11 cellular contexts compared by ENCODE assay signal in genomic region chr11:19398772-19399542, GRCh38.
DNase-seq lines count a peak whose midpoint lies in the region; ATAC-seq and TF ChIP-seq lines count a peak whose summit lies in the region.
"Had no signal": no experiment of that assay in that cellular context is flagged by ENCODE, and none has a peak within 500 bp of the region (broad histone marks: within the 10 kb centered on the region; RNA-seq: fewer than 3 reads in every experiment).

No MANE protein-coding gene starts in this region.

- H3K27me3 ChIP-seq in HAP-1 (ENCODE audit: low read depth) (peaks cover 11% of the 10 kb centered on the region; the same call in 1 of the 2 replicates), adrenal gland (no peaks in the 10 kb centered on the region), thyroid gland (no peaks in the 10 kb centered on the region), BE2C (no peaks in the 10 kb centered on the region)
- H3K27me3 ChIP-seq: tibial nerve had no signal

- H3K36me3 ChIP-seq in HAP-1 (replicated peaks): no peaks in the 10 kb centered on the region
- H3K36me3 ChIP-seq in adrenal gland (replicated peaks in 1 of 2): no peaks in the 10 kb centered on the region
- H3K36me3 ChIP-seq in thyroid gland: no peaks in the 10 kb centered on the region
- H3K36me3 ChIP-seq in BE2C: no peaks in the 10 kb centered on the region
- H3K36me3 ChIP-seq: neutrophil, tibial nerve had no signal

- in situ Hi-C loops in HAP-1 (cut with MboI; ENCODE audit: low sequenced_read_pairs): no loop called here

- H3K9me3 ChIP-seq in HAP-1 (no peaks in the 10 kb centered on the region), adrenal gland (replicated peaks in 1 of 3) (no peaks in the 10 kb centered on the region), thyroid gland (no peaks in the 10 kb centered on the region), BE2C (no peaks in the 10 kb centered on the region)
- H3K9me3 ChIP-seq: neutrophil, tibial nerve had no signal

- no peak for TF ChIP-seq POLR2A in adrenal gland (IDR thresholded peaks at IDR 0.05)
- TF ChIP-seq POLR2A in thyroid gland (IDR thresholded peaks at IDR 0.05): no peak

- H3K4me3 ChIP-seq in HAP-1 (no peak overlapping the region), adrenal gland (no peak overlapping the region), thyroid gland (replicated peaks in 1 of 3) (no peak overlapping the region), BE2C (ENCODE audit: low read depth, low read length) (no peak overlapping the region)
- H3K4me3 ChIP-seq: tibial nerve had no signal

- intact Hi-C loops in adrenal gland (cut with DNase I): no loop called here
- intact Hi-C loops in thyroid gland (cut with DNase I): no loop called here

- ATAC-seq in left lobe of liver (peak; percentile 77), GM21825 (IDR thresholded peaks at IDR 0.05; ENCODE audit: unreplicated experiment) (no peak)

- H3K4me1 ChIP-seq in HAP-1: peaks cover 6% of the 10 kb centered on the region
- H3K4me1 ChIP-seq in adrenal gland (replicated peaks in 1 of 2): peaks cover 6 to 15% of the 10 kb centered on the region in 2 donors
- peaks cover 17 to 20% of the 10 kb centered on the region in 2 donors for H3K4me1 ChIP-seq in thyroid gland
- no peaks in the 10 kb centered on the region for H3K4me1 ChIP-seq in BE2C

- WGBS in adrenal gland, 4 donors: 23 to 28% (median 26%) methylated on average over 9 of the region's 9 CpGs
- 44 to 46% methylated on average over 9 of the region's 9 CpGs for WGBS in thyroid gland, 2 donors

- peak; percentile 24 to 61 for DNase-seq in HAP-1 (ENCODE audit: low spot score in 2 of 2)
- peak; percentile 35 to 86 (median 72) for DNase-seq in adrenal gland
- peak; percentile 60 for DNase-seq in left lobe of liver (ENCODE audit: low spot score)
- DNase-seq in thyroid gland: peak; percentile 38 to 40
- no peak for DNase-seq in cerebellar nuclear complex (lab: John Stamatoyannopoulos, UW)
- DNase-seq in BE2C: no peak
- DNase-seq: NCI-H2107, T-helper 9 cell had no signal

- TF ChIP-seq CTCF in adrenal gland (IDR thresholded peaks at IDR 0.05) (no peak), thyroid gland (IDR thresholded peaks at IDR 0.05) (no peak), BE2C (IDR thresholded peaks at IDR 0.05; ENCODE audit: low read depth, low read length) (no peak)

- H3K27ac ChIP-seq in adrenal gland (peak overlapping the region in 3 of 5 donors; percentile 31 to 76 (median 43)), thyroid gland (peak overlapping the region in 1 of 3 donors; percentile 26)
- H3K27ac ChIP-seq: neutrophil had no signal

Comparison
In these comparisons a context has a peak if more than half of its experiments do, and no peak if none do; other contexts are left out.
1. DNase-seq: peak in HAP-1 (2 of 2), adrenal gland (7 of 7), left lobe of liver (single experiment) and thyroid gland (2 of 2); none in cerebellar nuclear complex (0 of 2) and BE2C (single experiment).